In the genomic region with DNA sequence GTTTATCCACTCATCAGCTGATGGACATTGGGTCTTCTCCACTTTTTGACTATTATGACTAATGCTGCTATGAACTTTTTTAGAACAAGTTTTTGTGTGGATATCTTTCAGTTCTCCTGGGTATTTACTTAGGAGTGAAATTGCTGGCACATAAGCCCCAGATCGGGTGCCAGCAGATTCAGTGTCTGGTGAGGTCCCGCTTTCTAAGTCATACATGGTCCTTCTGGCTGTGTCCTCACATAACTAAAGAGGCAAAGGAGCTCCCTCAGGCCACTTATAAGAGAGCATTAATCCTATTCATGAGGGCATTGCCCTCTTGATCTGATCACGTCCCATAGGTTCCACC, we compare ENCODE assay signal across 7 cellular contexts. TPM values are rescaled to one million over a fixed set of nuclear protein-coding genes. Genes with fewer than 3 reads are reported as not detected.
DNase-seq lines count a peak whose midpoint lies in the region; FAIRE-seq and TF ChIP-seq lines count a peak whose summit lies in the region.

No MANE protein-coding gene starts in this region.

- DNase-seq in H7, result no peak
- DNase-seq in WERI-Rb-1, result no peak
- DNase-seq in iPS DF 6.9 (ENCODE audit: low read depth, low spot score), result no peak
- no peak for DNase-seq in GM13977 (ENCODE audit: low spot score)
- DNase-seq in frontal cortex (ENCODE audit: low spot score in 2 of 2), result no peak
- no peak for DNase-seq in activated CD4-positive, CD25-positive, alpha-beta regulatory T cell treated with anti-CD3 and anti-CD28 coated beads, Interleukin-2, amount 50 U/mL, for 72 hours

- no CpG with 5 or more reads among the region's 3 CpGs for WGBS in iPS DF 6.9 (ENCODE audit: insufficient coverage, insufficient read length)

- peaks cover 4% of the 10 kb centered on the region; the same call in 1 of the 2 replicates for H3K36me3 ChIP-seq in H7 (replicated peaks; ENCODE audit: control insufficient read depth, insufficient read depth, low read length)
- H3K36me3 ChIP-seq in WERI-Rb-1, result peaks cover 17% of the 10 kb centered on the region
- no peaks in the 10 kb centered on the region; the same call in 1 of the 2 replicates for H3K36me3 ChIP-seq in iPS DF 6.9 (ENCODE audit: control insufficient read depth, insufficient read depth, low read length)
- peaks cover 8 to 22% (median 17%) of the 10 kb centered on the region in 5 donors for H3K36me3 ChIP-seq in subcutaneous abdominal adipose tissue (ENCODE audit: control insufficient read depth in 5 of 5, insufficient read depth in 5 of 5, low read length in 5 of 5)

- no peaks in the 10 kb centered on the region for H3K9me3 ChIP-seq in WERI-Rb-1 (ENCODE audit: severe bottlenecking)
- H3K9me3 ChIP-seq in iPS DF 6.9 (ENCODE audit: control insufficient read depth, insufficient read depth, low read length), result no peaks in the 10 kb centered on the region
- H3K9me3 ChIP-seq in subcutaneous abdominal adipose tissue (ENCODE audit: control insufficient read depth in 5 of 5, low read length in 5 of 5), result peaks cover 13 to 58% (median 49%) of the 10 kb centered on the region in 5 donors

- H3K4me3 ChIP-seq in H7 (ENCODE audit: insufficient read depth, low read depth, low read length), result peak overlapping the region; percentile 84
- peak overlapping the region; percentile 91 for H3K4me3 ChIP-seq in WERI-Rb-1 (ENCODE audit: low read depth, low read length)
- H3K4me3 ChIP-seq in iPS DF 6.9 (ENCODE audit: low read length), result peak overlapping the region; percentile 19; the same call in 1 of the 2 replicates
- H3K4me3 ChIP-seq in subcutaneous abdominal adipose tissue (ENCODE audit: low read depth in 1 of 5, low read length in 5 of 5), result peak overlapping the region; percentile 91 to 99 (median 97)

- in situ Hi-C loops in GM13977 (cut with MboI; ENCODE audit: low pct_unique_long_range_greater_than_20kb, low sequenced_read_pairs, unreplicated experiment), result no loop called here

- H3K27ac ChIP-seq in WERI-Rb-1 (peak overlapping the region; percentile 49), iPS DF 6.9 (ENCODE audit: low read length) (no peak overlapping the region), subcutaneous abdominal adipose tissue (ENCODE audit: low read depth, low read length) (no peak overlapping the region)

- no peak for TF ChIP-seq CTCF in WERI-Rb-1 (IDR thresholded peaks at IDR 0.05; ENCODE audit: low read depth, low read length)
- TF ChIP-seq CTCF in GM13977 (IDR thresholded peaks at IDR 0.05; ENCODE audit: extremely low read depth, insufficient read depth, missing control alignments), result no peak

- FAIRE-seq in frontal cortex (lab: Jason Lieb, UNC), result no peak

- H3K4me1 ChIP-seq in iPS DF 6.9 (ENCODE audit: control insufficient read depth, insufficient read depth, low read length), result no peaks in the 10 kb centered on the region
- H3K4me1 ChIP-seq in subcutaneous abdominal adipose tissue (ENCODE audit: control insufficient read depth in 5 of 5, insufficient read depth in 5 of 5, low read length in 5 of 5), result peaks cover 9 to 18% (median 14%) of the 10 kb centered on the region in 5 donors

- H3K9ac ChIP-seq in subcutaneous abdominal adipose tissue (ENCODE audit: low read length in 5 of 5), result peak overlapping the region in 1 of 5 donors; percentile 88

- H3K27me3 ChIP-seq in H7 (ENCODE audit: control insufficient read depth, insufficient read depth, low read length), result no peaks in the 10 kb centered on the region
- no peaks in the 10 kb centered on the region for H3K27me3 ChIP-seq in WERI-Rb-1 (ENCODE audit: insufficient read depth, low read depth, severe bottlenecking)
- no peaks in the 10 kb centered on the region for H3K27me3 ChIP-seq in iPS DF 6.9 (ENCODE audit: control insufficient read depth, insufficient read depth, low read length)
- H3K27me3 ChIP-seq in subcutaneous abdominal adipose tissue (ENCODE audit: control insufficient read depth in 5 of 5, insufficient read depth in 4 of 5, low read length in 5 of 5), result no peaks in the 10 kb centered on the region

RNA-seq across cellular contexts. Expression of gene ZNF226, which starts 0.6 kb away (rescaled TPM):
- total RNA-seq in H7 (2014; rRNA removed; shearing (Covaris generic)), result 8.9 and 12.0 TPM in 2 replicates
- 37.9 TPM for total RNA-seq in frontal cortex

RNA-seq across cellular contexts. Expression of gene ZNF234, which starts 22.9 kb away (rescaled TPM):
- total RNA-seq in H7 (2014; rRNA removed; shearing (Covaris generic)), result 3.5 and 5.5 TPM in 2 replicates
- 30.6 TPM for total RNA-seq in frontal cortex

RNA-seq across cellular contexts. Expression of gene ZNF227, which starts 48.0 kb away (rescaled TPM):
- total RNA-seq in H7 (2014; rRNA removed; shearing (Covaris generic)), result 14.0 and 21.4 TPM in 2 replicates
- total RNA-seq in frontal cortex, result 44.4 TPM

RNA-seq across cellular contexts. Expression of gene ZNF225, which starts 51.1 kb away (rescaled TPM):
- 2.4 and 3.8 TPM in 2 replicates for total RNA-seq in H7 (2014; rRNA removed; shearing (Covaris generic))
- total RNA-seq in frontal cortex, result 13.9 TPM

Comparison
In these comparisons a context has a peak if more than half of its experiments do, and no peak if none do; other contexts are left out.
1. H3K4me3 ChIP-seq: peak in every context shown above with its lines; median percentile 97 in subcutaneous abdominal adipose tissue; 91 in WERI-Rb-1; 84 in H7; 19 in iPS DF 6.9.